ENCODE assay signal across 1 cellular context in genomic region chr16:3023669-3024478, GRCh38.
TF ChIP-seq lines count a peak whose summit lies in the region.

A gene with protein sequence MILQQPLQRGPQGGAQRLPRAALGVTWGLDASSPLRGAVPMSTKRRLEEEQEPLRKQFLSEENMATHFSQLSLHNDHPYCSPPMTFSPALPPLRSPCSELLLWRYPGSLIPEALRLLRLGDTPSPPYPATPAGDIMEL (minus strand): TSS chr16:3023942. CDS start chr16:3023941, 1 bp downstream.
THOC6 (plus strand) TSS chr16:3024035; CDS start chr16:3024327, 292 bp downstream.

TF ChIP-seq in HepG2, 621 proteins besides CTCF, POLR2A, EP300 and RAD21 (continued from another document and continues in another):
- TF ChIP-seq ZNF407 (CRISPR knock-in tag; IDR thresholded peaks at IDR 0.05; ENCODE audit: not compliant biosample characterization): peak; percentile 89
- 0 out of 2 replicates have a peak, but pooled peaks have one; percentile 20 for TF ChIP-seq HNF1A (IDR thresholded peaks at IDR 0.05; ENCODE audit: low read depth)
- TF ChIP-seq HNF1A (CRISPR knock-in tag; IDR thresholded peaks at IDR 0.05; ENCODE audit: borderline replicate concordance): peak; percentile 71; the same call in 1 of the 2 replicates
- no peak; the same call in 1 of the 2 replicates for TF ChIP-seq RFXANK (CRISPR knock-in tag; IDR thresholded peaks at IDR 0.05)
- TF ChIP-seq RAD51 (IDR thresholded peaks at IDR 0.05; ENCODE audit: borderline replicate concordance): 0 out of 2 replicates have a peak, but pooled peaks have one; percentile 32
- TF ChIP-seq ZNF615 (CRISPR knock-in tag; IDR thresholded peaks at IDR 0.05; ENCODE audit: borderline replicate concordance): peak; percentile 84; the same call in 1 of the 2 replicates
- TF ChIP-seq PRDM10 (CRISPR knock-in tag; IDR thresholded peaks at IDR 0.05; ENCODE audit: low read depth): peak; percentile 42; the same call in 1 of the 2 replicates
- no peak for TF ChIP-seq MXD4 (CRISPR knock-in tag; IDR thresholded peaks at IDR 0.05)
- no peak for TF ChIP-seq FUBP1 (CRISPR knock-in tag; IDR thresholded peaks at IDR 0.05; ENCODE audit: borderline replicate concordance)
- TF ChIP-seq YEATS4 (CRISPR knock-in tag; IDR thresholded peaks at IDR 0.05; ENCODE audit: borderline replicate concordance): peak; percentile 90
- peak; percentile 76 for TF ChIP-seq CBX5 (CRISPR knock-in tag; IDR thresholded peaks at IDR 0.05; ENCODE audit: borderline replicate concordance)
- TF ChIP-seq ZNF451 (CRISPR knock-in tag; IDR thresholded peaks at IDR 0.05): 0 out of 2 replicates have a peak, but pooled peaks have one; percentile 37
- TF ChIP-seq CBX1 (IDR thresholded peaks at IDR 0.05; ENCODE audit: low read depth): peak; percentile 49
- peak; percentile 92 for TF ChIP-seq ZC3H13 (CRISPR knock-in tag; IDR thresholded peaks at IDR 0.05)
- no peak for TF ChIP-seq ZBTB42 (CRISPR knock-in tag; IDR thresholded peaks at IDR 0.05)
- TF ChIP-seq ZNF318 (CRISPR knock-in tag; IDR thresholded peaks at IDR 0.05): no peak
